8 cellular contexts compared by ENCODE assay signal in the genomic region with DNA sequence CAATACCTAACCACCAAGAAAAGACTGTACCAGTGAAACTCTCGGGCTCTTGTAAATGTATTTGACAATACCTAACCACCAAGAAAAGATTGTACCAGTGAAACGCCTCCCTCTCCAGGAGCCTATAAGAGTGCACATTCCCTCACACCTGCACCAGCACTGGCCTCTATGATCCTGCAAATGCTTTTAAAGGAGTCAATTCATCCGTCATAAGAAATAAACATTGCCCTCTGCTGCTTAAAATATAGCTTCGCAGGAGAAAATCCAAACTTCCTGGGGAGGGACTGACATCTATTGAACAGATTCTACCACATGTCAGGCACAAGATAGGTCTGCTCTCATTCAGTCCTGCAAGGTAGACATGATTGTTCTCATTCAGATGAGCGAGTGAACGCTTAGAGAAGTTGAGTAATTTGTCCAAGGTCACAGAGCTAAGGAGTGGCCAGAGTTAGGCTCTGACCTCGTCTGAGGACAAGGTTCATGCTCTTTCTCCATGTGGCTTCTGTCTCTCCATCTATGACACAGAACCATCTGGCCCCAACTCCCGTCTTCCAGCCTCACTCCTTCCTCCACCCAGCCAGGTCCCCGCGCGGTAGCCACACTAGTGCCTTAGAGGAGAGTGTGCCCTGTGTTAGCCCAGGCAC. TPM values are rescaled to one million over a fixed set of nuclear protein-coding genes. Genes with fewer than 3 reads are reported as not detected.
A peak's percentile ranks its signal among the peaks of the same experiment; 100 is the strongest.
DNase-seq lines count a peak whose midpoint lies in the region; ATAC-seq, FAIRE-seq and TF ChIP-seq lines count a peak whose summit lies in the region.

No MANE protein-coding gene starts in this region.

- TF ChIP-seq POLR2A in HepG2 (IDR thresholded peaks at IDR 0.05; ENCODE audit: insufficient read depth in 1 of 2, low read depth in 2 of 2, low read length in 2 of 2) = no peak

- TF ChIP-seq CTCF in A673 (conservative IDR thresholded peaks at IDR 0.05; ENCODE audit: low read depth, low read length) = peak; percentile 63
- TF ChIP-seq CTCF in GM12865 (IDR thresholded peaks at IDR 0.05; ENCODE audit: insufficient read depth, low read depth, low read length, missing control alignments) = no peak
- TF ChIP-seq CTCF in mammary epithelial cell (conservative IDR thresholded peaks at IDR 0.05 in 1 of 2, IDR thresholded peaks at IDR 0.05 in 1 of 2; ENCODE audit: extremely low read depth in 1 of 2, insufficient read depth in 1 of 2, low read depth in 1 of 2, low read length in 2 of 2) = peak; percentile 46 to 65
- peak; percentile 57 for TF ChIP-seq CTCF in HepG2 (CRISPR knock-in tag; IDR thresholded peaks at IDR 0.05)

- BruUV-seq in A673 (replicated peaks; lab: Mats Ljungman, UMichigan) (no TSS peak), mammary epithelial cell (replicated peaks; lab: Mats Ljungman, UMichigan) (no TSS peak), HepG2 (replicated peaks; lab: Mats Ljungman, UMichigan) (no TSS peak)

- H3K9ac ChIP-seq in mammary epithelial cell (ENCODE audit: insufficient read depth, low read length) (no peak overlapping the region), HepG2 (ENCODE audit: insufficient read depth, low read depth, low read length) (no peak overlapping the region)

- peaks cover 12% of the 10 kb centered on the region for H3K4me1 ChIP-seq in A673 (ENCODE audit: insufficient read depth, low read length, poor library complexity, severe bottlenecking)
- H3K4me1 ChIP-seq in mammary epithelial cell (ENCODE audit: insufficient read depth, low read length) = peaks cover 27% of the 10 kb centered on the region
- peaks cover 49% of the 10 kb centered on the region for H3K4me1 ChIP-seq in HepG2 (ENCODE audit: insufficient read depth, low read length)

- dilution Hi-C loops in mammary epithelial cell (cut with HindIII; ENCODE audit: low sequenced_read_pairs) = no loop called here

- CTCF ChIA-PET in A673 (lab: Charles Lee) (interaction anchor here (0.6 to 1.0 kb wide), 3 partner anchors 48 to 165 kb away, joined by 3 to 5 read pairs (median 3); no protein-coding TSS in a partner anchor), mammary epithelial cell (lab: Charles Lee; ENCODE audit: low non-redundant PET) (interaction anchor here (0.6 to 1.0 kb wide), 4 partner anchors 72 to 220 kb away, joined by 3 to 6 read pairs (median 5); no protein-coding TSS in a partner anchor), HepG2 (lab: Yijun Ruan, JAX; ENCODE audit: low intra/inter-chr PET ratio, low total read pairs) (no interaction called here)

- H3K27ac ChIP-seq in A673 (ENCODE audit: low read depth, low read length, poor library complexity, severe bottlenecking) = no peak overlapping the region
- no peak overlapping the region for H3K27ac ChIP-seq in mammary epithelial cell (ENCODE audit: insufficient read depth, low read depth, low read length)
- no peak overlapping the region for H3K27ac ChIP-seq in HepG2 (ENCODE audit: extremely low read length, insufficient read depth, low read length)

- ATAC-seq in HepG2 (peak; percentile 60), GM19328 (IDR thresholded peaks at IDR 0.05; ENCODE audit: unreplicated experiment) (no peak)

- intact Hi-C loops in A673 (cut with micrococcal nuclease; ENCODE audit: unreplicated experiment) = loop anchor here (2.0 kb wide), 1 partner anchor 244 kb away; no protein-coding TSS in a partner anchor
- intact Hi-C loops in mammary epithelial cell (cut with micrococcal nuclease) = loop anchor here (1.0 to 10.0 kb wide), 6 partner anchors 74 to 882 kb away; no protein-coding TSS in a partner anchor
- intact Hi-C loops in HepG2 (cut with micrococcal nuclease; ENCODE audit: unreplicated experiment) = no loop called here

- no peak overlapping the region for H3K4me2 ChIP-seq in mammary epithelial cell (ENCODE audit: insufficient read depth, low read depth, low read length)
- peak overlapping the region; percentile 46 for H3K4me2 ChIP-seq in HepG2 (ENCODE audit: low read depth, low read length)

- H3K79me2 ChIP-seq in mammary epithelial cell (ENCODE audit: insufficient read depth, low read length) (no peaks in the 10 kb centered on the region), HepG2 (ENCODE audit: insufficient read depth, low read length) (no peaks in the 10 kb centered on the region)

- H3K27me3 ChIP-seq in A673 (replicated peaks; ENCODE audit: insufficient read depth, low read depth, low read length, poor library complexity) (no peaks in the 10 kb centered on the region), mammary epithelial cell (ENCODE audit: insufficient read depth, low read length) (no peaks in the 10 kb centered on the region), HepG2 (ENCODE audit: control insufficient read depth in 1 of 2, insufficient read depth in 2 of 2, low read length in 2 of 2) (peaks cover 5 to 19% of the 10 kb centered on the region in 2 experiments; a peak in 3 of 5 replicates)

- H3K9me3 ChIP-seq in A673 (ENCODE audit: low read depth, low read length, poor library complexity, severe bottlenecking) = no peaks in the 10 kb centered on the region
- no peaks in the 10 kb centered on the region for H3K9me3 ChIP-seq in mammary epithelial cell (replicated peaks; ENCODE audit: insufficient read depth, low read length)
- H3K9me3 ChIP-seq in HepG2 (ENCODE audit: low read length) = no peaks in the 10 kb centered on the region

- 57% methylated on average over 11 of the region's 11 CpGs for whole genome bisulfite sequencing in mammary epithelial cell (ENCODE audit: low coverage, missing lambda C conversion rate)
- WGBS in HepG2 (ENCODE audit: low lambda C conversion rate) = 17% methylated on average over 11 of the region's 11 CpGs

- POLR2A ChIA-PET in A673 (lab: Charles Lee; ENCODE audit: low non-redundant PET) (no interaction called here), HepG2 (lab: Yijun Ruan, JAX) (interaction anchor here (0.9 to 1.4 kb wide), 2 partner anchors 10 to 15 kb away, joined by 3 to 5 read pairs; no protein-coding TSS in a partner anchor)

- no peak for TF ChIP-seq RAD21 in HepG2 (CRISPR knock-in tag; IDR thresholded peaks at IDR 0.05)

- in situ Hi-C loops in mammary epithelial cell (cut with MboI; ENCODE audit: low sequenced_read_pairs in 2 of 2) = no loop called here
- in situ Hi-C loops in HepG2 (cut with HindIII; ENCODE audit: extremely low pct_ligation_motif_present, low pct_unique_long_range_greater_than_20kb) = no loop called here

- peak; percentile 84 for FAIRE-seq in HepG2 (lab: Jason Lieb, UNC)

- H3K36me3 ChIP-seq in A673 (ENCODE audit: insufficient read depth, low read length, poor library complexity, severe bottlenecking) = no peaks in the 10 kb centered on the region
- H3K36me3 ChIP-seq in mammary epithelial cell (ENCODE audit: insufficient read depth, low read length) = no peaks in the 10 kb centered on the region
- no peaks in the 10 kb centered on the region for H3K36me3 ChIP-seq in HepG2 (replicated peaks in 1 of 2; ENCODE audit: control insufficient read depth in 1 of 2, insufficient read depth in 2 of 2, low read length in 2 of 2)

- peak overlapping the region; percentile 46 for H2AFZ ChIP-seq in mammary epithelial cell (ENCODE audit: low read depth, low read length)
- no peak overlapping the region for H2AFZ ChIP-seq in HepG2 (ENCODE audit: low read length)

- H3K4me3 ChIP-seq in A673 (ENCODE audit: low read depth, low read length, poor library complexity, severe bottlenecking) (no peak overlapping the region), GM12865 (ENCODE audit: low read depth, low read length) (no peak overlapping the region), mammary epithelial cell (replicated peaks in 1 of 3; ENCODE audit: insufficient read depth in 1 of 3, low read depth in 2 of 3, low read length in 3 of 3) (no peak overlapping the region), HepG2 (replicated peaks in 1 of 3; ENCODE audit: insufficient read depth in 1 of 3, low read depth in 2 of 3, low read length in 3 of 3) (no peak overlapping the region)

- H4K20me1 ChIP-seq in mammary epithelial cell (ENCODE audit: insufficient read depth, low read length) (no peaks in the 10 kb centered on the region), HepG2 (ENCODE audit: insufficient read depth, low read length) (no peaks in the 10 kb centered on the region)

- TF ChIP-seq EP300 in HepG2 (IDR thresholded peaks at IDR 0.05; ENCODE audit: low read depth in 2 of 2, low read length in 2 of 2) (no peak), HepG2 (CRISPR knock-in tag; IDR thresholded peaks at IDR 0.05; ENCODE audit: borderline replicate concordance) (no peak)

- DNase-seq in A673 (ENCODE audit: low spot score) (peak; percentile 69), GM12865 (ENCODE audit: low read depth) (peak; percentile 53), NCI-H524 treated with DMSO at 0.1 percent for 48 hours (lab: John Stamatoyannopoulos, UW) (peak; percentile 73), mammary epithelial cell (peak; percentile 84), HepG2 (ENCODE audit: low spot score) (peak; percentile 67), UCSD-AML1 (lab: John Stamatoyannopoulos, UW; ENCODE audit: unreplicated experiment) (no peak)
- DNase-seq in activated naive CD4-positive, alpha-beta T cell treated with Interleukin-2 at 50 U/mL for 16 hours = no peak

RNA-seq across cellular contexts. Expression of a gene that starts 38.7 kb away (rescaled TPM):
- 90.5 and 101 TPM in 2 replicates for total RNA-seq in A673 (2021)
- 10 to 100 TPM; 77.7 to 89.2 TPM for total RNA-seq in mammary epithelial cell
- 66.6 TPM for polyA plus RNA-seq in mammary epithelial cell
- 48.8 TPM for polyA minus RNA-seq in mammary epithelial cell
- total RNA-seq in HepG2 (2016; rRNA removed; fragmentation: Illumina TruSeq; extraction: Trizol) = 191 and 232 TPM in 2 replicates
- total RNA-seq in HepG2 (2016; cell fraction: cytosol; rRNA removed; fragmentation: Illumina TruSeq; extraction: Trizol; ENCODE audit: low read depth) = 20.4 and 23.3 TPM in 2 replicates
- 188 and 227 TPM in 2 replicates for total RNA-seq in HepG2 (2016; cell fraction: insoluble cytoplasmic fraction; rRNA removed; fragmentation: Illumina TruSeq; extraction: Trizol)
- 73.2 and 79.2 TPM in 2 replicates for total RNA-seq in HepG2 (2016; cell fraction: membrane; rRNA removed; fragmentation: Illumina TruSeq; extraction: Trizol)
- total RNA-seq in HepG2 (2016; cell fraction: nucleus; rRNA removed; fragmentation: Illumina TruSeq; extraction: Trizol) = 172 and 204 TPM in 2 replicates
- polyA plus RNA-seq in HepG2 (2011; rRNA removed) = 170 and 183 TPM in 2 replicates
- polyA plus RNA-seq in HepG2 (2011; cell fraction: cytosol; rRNA removed) = 120 and 161 TPM in 2 replicates
- polyA plus RNA-seq in HepG2 (2011; cell fraction: nucleus; rRNA removed) = 48.7 and 68.4 TPM in 2 replicates
- 135 and 170 TPM in 2 replicates for polyA plus RNA-seq in HepG2 (2012)
- polyA plus RNA-seq in HepG2 (2016; cell fraction: cytosol; fragmentation: Illumina TruSeq; extraction: Trizol; ENCODE audit: low read depth) = 30.7 and 36.6 TPM in 2 replicates
- 146 TPM in 2 replicates for polyA plus RNA-seq in HepG2 (2016; cell fraction: insoluble cytoplasmic fraction; fragmentation: Illumina TruSeq; extraction: Trizol; ENCODE audit: low read depth)
- 43.2 and 44.0 TPM in 2 replicates for polyA plus RNA-seq in HepG2 (2016; cell fraction: membrane; fragmentation: Illumina TruSeq; extraction: Trizol; ENCODE audit: low read depth)
- 201 and 204 TPM in 2 replicates for polyA plus RNA-seq in HepG2 (2016; cell fraction: nucleus; fragmentation: Illumina TruSeq; extraction: Trizol; ENCODE audit: insufficient read depth, low read depth)
- 95.6 and 263 TPM in 2 replicates for polyA minus RNA-seq in HepG2 (2011; rRNA and poly(A)+ RNA removed; ENCODE audit: low replicate concordance)
- polyA minus RNA-seq in HepG2 (2011; cell fraction: cytosol; rRNA and poly(A)+ RNA removed) = 122 and 129 TPM in 2 replicates
- 66.2 and 98.2 TPM in 2 replicates for polyA minus RNA-seq in HepG2 (2011; cell fraction: nucleus; rRNA and poly(A)+ RNA removed)

Comparison
In these comparisons a context has a peak if more than half of its experiments do, and no peak if none do; other contexts are left out.
1. DNase-seq: peak in A673 (single experiment), GM12865 (single experiment), NCI-H524 treated with DMSO at 0.1 percent for 48 hours (single experiment), mammary epithelial cell (single experiment) and HepG2 (single experiment); none in UCSD-AML1 (single experiment) and activated naive CD4-positive, alpha-beta T cell treated with Interleukin-2 at 50 U/mL for 16 hours (single experiment).